12 cellular contexts compared by ENCODE assay signal in genomic region chr5:417301-417700, GRCh38.
"Had no signal": no experiment of that assay in that cellular context is flagged by ENCODE, and none has a peak within 500 bp of the region (broad histone marks: within the 10 kb centered on the region; RNA-seq: fewer than 3 reads in every experiment).

No MANE protein-coding gene starts in this region.

- H2AFZ ChIP-seq: hepatocyte had no signal

- H3K27ac ChIP-seq: epithelial cell of prostate, foreskin keratinocyte, hepatocyte, ovary, right lobe of liver had no signal

- H3K4me3 ChIP-seq: hepatocyte, ovary, right lobe of liver had no signal

- H3K27me3 Mint-ChIP-seq: activated CD4-positive, alpha-beta T cell treated with anti-CD3 and anti-CD28 coated beads, Interleukin-2, amount 10 ng/mL, durations not matched to agents 7 days and 5 days; activated naive CD8-positive, alpha-beta T cell treated with anti-CD3 and anti-CD28 coated beads for 36 hours had no signal

- H3K9me3 ChIP-seq: ovary, right lobe of liver had no signal

- ATAC-seq: activated CD4-positive, CD25-positive, alpha-beta regulatory T cell treated with anti-CD3 and anti-CD28 coated beads, Interleukin-2, amount 50 U/mL, for 24 hours; effector memory CD8-positive, alpha-beta T cell; foreskin keratinocyte; right lobe of liver; stimulated activated effector memory CD8-positive, alpha-beta T cell treated with anti-CD3 and anti-CD28 coated beads, Interleukin-12 subunit alpha, Interleukin-12 subunit beta, amount 100 ng/mL, for 72 hours had no signal

- H3K27me3 ChIP-seq: hepatocyte, ovary, right lobe of liver had no signal

- H3K4me2 ChIP-seq: hepatocyte had no signal

- H3K4me3 Mint-ChIP-seq: activated CD4-positive, alpha-beta T cell treated with anti-CD3 and anti-CD28 coated beads, Interleukin-2, amount 10 ng/mL, durations not matched to agents 7 days and 5 days; activated naive CD8-positive, alpha-beta T cell treated with anti-CD3 and anti-CD28 coated beads for 36 hours had no signal

- H3K79me2 ChIP-seq: hepatocyte had no signal

- H3K4me1 ChIP-seq: foreskin keratinocyte, right lobe of liver had no signal

- H3K36me3 ChIP-seq: ovary, right lobe of liver had no signal

- DNase-seq: activated CD4-positive, alpha-beta T cell treated with anti-CD3 and anti-CD28 coated beads, Interleukin-2, amount 10 ng/mL, durations not matched to agents 7 days and 5 days; activated naive CD8-positive, alpha-beta T cell treated with anti-CD3 and anti-CD28 coated beads for 36 hours; amygdala; effector memory CD8-positive, alpha-beta T cell; foreskin keratinocyte; right lobe of liver; stimulated activated CD4-positive, alpha-beta T cell treated with anti-CD3 and anti-CD28 coated beads, Interleukin-4, amount 100 ng/mL, for 24 hours had no signal

- H3K9me3 Mint-ChIP-seq: activated CD4-positive, alpha-beta T cell treated with anti-CD3 and anti-CD28 coated beads, Interleukin-2, amount 10 ng/mL, durations not matched to agents 7 days and 5 days; activated naive CD8-positive, alpha-beta T cell treated with anti-CD3 and anti-CD28 coated beads for 36 hours; effector memory CD8-positive, alpha-beta T cell; stimulated activated effector memory CD8-positive, alpha-beta T cell treated with anti-CD3 and anti-CD28 coated beads, Interleukin-12 subunit alpha, Interleukin-12 subunit beta, amount 100 ng/mL, for 72 hours had no signal

- H3K27ac Mint-ChIP-seq: activated naive CD8-positive, alpha-beta T cell treated with anti-CD3 and anti-CD28 coated beads for 36 hours; effector memory CD8-positive, alpha-beta T cell had no signal
